1 cellular context compared by ENCODE assay signal in genomic region chr20:48723308-48724264, GRCh38.
TF ChIP-seq lines count a peak whose summit lies in the region.

No MANE protein-coding gene starts in this region.

TF ChIP-seq in HepG2, 621 proteins besides CTCF, POLR2A, EP300 and RAD21 (continued from another document):
- TF ChIP-seq ZNF883 (CRISPR knock-in tag; IDR thresholded peaks at IDR 0.05; ENCODE audit: not compliant biosample characterization) (no peak), ZBTB21 (CRISPR knock-in tag; IDR thresholded peaks at IDR 0.05) (no peak; the same call in 1 of the 2 replicates), ZNF446 (CRISPR knock-in tag; IDR thresholded peaks at IDR 0.05) (no peak), SUZ12 (IDR thresholded peaks at IDR 0.05; ENCODE audit: low read depth, low read length) (no peak), SOX5 (CRISPR knock-in tag; IDR thresholded peaks at IDR 0.05; ENCODE audit: borderline replicate concordance) (0 out of 2 replicates have a peak, but pooled peaks have one; percentile 15), LCORL (IDR thresholded peaks at IDR 0.05) (peak; percentile 12; the same call in 1 of the 2 replicates), LCORL (CRISPR knock-in tag; IDR thresholded peaks at IDR 0.05) (peak; percentile 75), ESRRA (CRISPR knock-in tag; IDR thresholded peaks at IDR 0.05; ENCODE audit: low read depth) (peak; percentile 38; the same call in 1 of the 2 replicates), ZNF407 (CRISPR knock-in tag; IDR thresholded peaks at IDR 0.05; ENCODE audit: not compliant biosample characterization) (no peak), ZMYM3 (CRISPR knock-in tag; IDR thresholded peaks at IDR 0.05) (peak; percentile 73), MYC (CRISPR knock-in tag; IDR thresholded peaks at IDR 0.05; ENCODE audit: borderline replicate concordance) (peak; percentile 53; the same call in 1 of the 2 replicates), MAZ (IDR thresholded peaks at IDR 0.05; ENCODE audit: borderline replicate concordance, low read depth, low read length) (no peak), MAZ (CRISPR knock-in tag; IDR thresholded peaks at IDR 0.05; ENCODE audit: low read depth) (no peak), TCF7L2 (IDR thresholded peaks at IDR 0.05; ENCODE audit: low read depth, low read length) (no peak), HOXA7 (CRISPR knock-in tag; IDR thresholded peaks at IDR 0.05) (no peak), KAT7 (CRISPR knock-in tag; IDR thresholded peaks at IDR 0.05; ENCODE audit: borderline replicate concordance) (no peak), CHD4 (IDR thresholded peaks at IDR 0.05; ENCODE audit: borderline replicate concordance, low read length) (no peak), SMYD3 (CRISPR knock-in tag; IDR thresholded peaks at IDR 0.05) (no peak), ZNF296 (CRISPR knock-in tag; conservative IDR thresholded peaks at IDR 0.05) (no peak), ZFX (CRISPR knock-in tag; IDR thresholded peaks at IDR 0.05; ENCODE audit: low read depth) (peak; percentile 97), ZNF136 (CRISPR knock-in tag; IDR thresholded peaks at IDR 0.05; ENCODE audit: low read depth) (0 out of 2 replicates have a peak, but pooled peaks have one; percentile 59), ZNF816 (CRISPR knock-in tag; IDR thresholded peaks at IDR 0.05; ENCODE audit: borderline replicate concordance) (no peak), ZNF772 (CRISPR knock-in tag; IDR thresholded peaks at IDR 0.05) (no peak), SPEN (CRISPR knock-in tag; IDR thresholded peaks at IDR 0.05; ENCODE audit: low read depth) (no peak; the same call in 1 of the 2 replicates), SSRP1 (CRISPR knock-in tag; IDR thresholded peaks at IDR 0.05) (no peak), HHEX (CRISPR knock-in tag; IDR thresholded peaks at IDR 0.05) (no peak), ZNF333 (CRISPR knock-in tag; IDR thresholded peaks at IDR 0.05; ENCODE audit: borderline replicate concordance) (peak; percentile 36; the same call in 1 of the 2 replicates), CREB3 (CRISPR knock-in tag; IDR thresholded peaks at IDR 0.05) (no peak), ZBTB39 (CRISPR knock-in tag; IDR thresholded peaks at IDR 0.05) (peak; percentile 71; the same call in 1 of the 2 replicates), ZNF30 (CRISPR knock-in tag; IDR thresholded peaks at IDR 0.05) (peak; percentile 59; the same call in 1 of the 2 replicates), PAX8 (CRISPR knock-in tag; IDR thresholded peaks at IDR 0.05; ENCODE audit: borderline replicate concordance) (peak; percentile 32; the same call in 1 of the 2 replicates)
- TF ChIP-seq, protein P1, sequence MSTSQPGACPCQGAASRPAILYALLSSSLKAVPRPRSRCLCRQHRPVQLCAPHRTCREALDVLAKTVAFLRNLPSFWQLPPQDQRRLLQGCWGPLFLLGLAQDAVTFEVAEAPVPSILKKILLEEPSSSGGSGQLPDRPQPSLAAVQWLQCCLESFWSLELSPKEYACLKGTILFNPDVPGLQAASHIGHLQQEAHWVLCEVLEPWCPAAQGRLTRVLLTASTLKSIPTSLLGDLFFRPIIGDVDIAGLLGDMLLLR (CRISPR knock-in tag; IDR thresholded peaks at IDR 0.05) = no peak
- TF ChIP-seq, protein P2, sequence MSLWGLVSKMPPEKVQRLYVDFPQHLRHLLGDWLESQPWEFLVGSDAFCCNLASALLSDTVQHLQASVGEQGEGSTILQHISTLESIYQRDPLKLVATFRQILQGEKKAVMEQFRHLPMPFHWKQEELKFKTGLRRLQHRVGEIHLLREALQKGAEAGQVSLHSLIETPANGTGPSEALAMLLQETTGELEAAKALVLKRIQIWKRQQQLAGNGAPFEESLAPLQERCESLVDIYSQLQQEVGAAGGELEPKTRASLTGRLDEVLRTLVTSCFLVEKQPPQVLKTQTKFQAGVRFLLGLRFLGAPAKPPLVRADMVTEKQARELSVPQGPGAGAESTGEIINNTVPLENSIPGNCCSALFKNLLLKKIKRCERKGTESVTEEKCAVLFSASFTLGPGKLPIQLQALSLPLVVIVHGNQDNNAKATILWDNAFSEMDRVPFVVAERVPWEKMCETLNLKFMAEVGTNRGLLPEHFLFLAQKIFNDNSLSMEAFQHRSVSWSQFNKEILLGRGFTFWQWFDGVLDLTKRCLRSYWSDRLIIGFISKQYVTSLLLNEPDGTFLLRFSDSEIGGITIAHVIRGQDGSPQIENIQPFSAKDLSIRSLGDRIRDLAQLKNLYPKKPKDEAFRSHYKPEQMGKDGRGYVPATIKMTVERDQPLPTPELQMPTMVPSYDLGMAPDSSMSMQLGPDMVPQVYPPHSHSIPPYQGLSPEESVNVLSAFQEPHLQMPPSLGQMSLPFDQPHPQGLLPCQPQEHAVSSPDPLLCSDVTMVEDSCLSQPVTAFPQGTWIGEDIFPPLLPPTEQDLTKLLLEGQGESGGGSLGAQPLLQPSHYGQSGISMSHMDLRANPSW (CRISPR knock-in tag; IDR thresholded peaks at IDR 0.05; ENCODE audit: borderline replicate concordance) = no peak
- TF ChIP-seq, protein P3, sequence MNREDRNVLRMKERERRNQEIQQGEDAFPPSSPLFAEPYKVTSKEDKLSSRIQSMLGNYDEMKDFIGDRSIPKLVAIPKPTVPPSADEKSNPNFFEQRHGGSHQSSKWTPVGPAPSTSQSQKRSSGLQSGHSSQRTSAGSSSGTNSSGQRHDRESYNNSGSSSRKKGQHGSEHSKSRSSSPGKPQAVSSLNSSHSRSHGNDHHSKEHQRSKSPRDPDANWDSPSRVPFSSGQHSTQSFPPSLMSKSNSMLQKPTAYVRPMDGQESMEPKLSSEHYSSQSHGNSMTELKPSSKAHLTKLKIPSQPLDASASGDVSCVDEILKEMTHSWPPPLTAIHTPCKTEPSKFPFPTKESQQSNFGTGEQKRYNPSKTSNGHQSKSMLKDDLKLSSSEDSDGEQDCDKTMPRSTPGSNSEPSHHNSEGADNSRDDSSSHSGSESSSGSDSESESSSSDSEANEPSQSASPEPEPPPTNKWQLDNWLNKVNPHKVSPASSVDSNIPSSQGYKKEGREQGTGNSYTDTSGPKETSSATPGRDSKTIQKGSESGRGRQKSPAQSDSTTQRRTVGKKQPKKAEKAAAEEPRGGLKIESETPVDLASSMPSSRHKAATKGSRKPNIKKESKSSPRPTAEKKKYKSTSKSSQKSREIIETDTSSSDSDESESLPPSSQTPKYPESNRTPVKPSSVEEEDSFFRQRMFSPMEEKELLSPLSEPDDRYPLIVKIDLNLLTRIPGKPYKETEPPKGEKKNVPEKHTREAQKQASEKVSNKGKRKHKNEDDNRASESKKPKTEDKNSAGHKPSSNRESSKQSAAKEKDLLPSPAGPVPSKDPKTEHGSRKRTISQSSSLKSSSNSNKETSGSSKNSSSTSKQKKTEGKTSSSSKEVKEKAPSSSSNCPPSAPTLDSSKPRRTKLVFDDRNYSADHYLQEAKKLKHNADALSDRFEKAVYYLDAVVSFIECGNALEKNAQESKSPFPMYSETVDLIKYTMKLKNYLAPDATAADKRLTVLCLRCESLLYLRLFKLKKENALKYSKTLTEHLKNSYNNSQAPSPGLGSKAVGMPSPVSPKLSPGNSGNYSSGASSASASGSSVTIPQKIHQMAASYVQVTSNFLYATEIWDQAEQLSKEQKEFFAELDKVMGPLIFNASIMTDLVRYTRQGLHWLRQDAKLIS (CRISPR knock-in tag; IDR thresholded peaks at IDR 0.05) = no peak
- TF ChIP-seq, protein P4, sequence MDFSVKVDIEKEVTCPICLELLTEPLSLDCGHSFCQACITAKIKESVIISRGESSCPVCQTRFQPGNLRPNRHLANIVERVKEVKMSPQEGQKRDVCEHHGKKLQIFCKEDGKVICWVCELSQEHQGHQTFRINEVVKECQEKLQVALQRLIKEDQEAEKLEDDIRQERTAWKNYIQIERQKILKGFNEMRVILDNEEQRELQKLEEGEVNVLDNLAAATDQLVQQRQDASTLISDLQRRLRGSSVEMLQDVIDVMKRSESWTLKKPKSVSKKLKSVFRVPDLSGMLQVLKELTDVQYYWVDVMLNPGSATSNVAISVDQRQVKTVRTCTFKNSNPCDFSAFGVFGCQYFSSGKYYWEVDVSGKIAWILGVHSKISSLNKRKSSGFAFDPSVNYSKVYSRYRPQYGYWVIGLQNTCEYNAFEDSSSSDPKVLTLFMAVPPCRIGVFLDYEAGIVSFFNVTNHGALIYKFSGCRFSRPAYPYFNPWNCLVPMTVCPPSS (IDR thresholded peaks at IDR 0.05) = no peak
- TF ChIP-seq, protein P5, sequence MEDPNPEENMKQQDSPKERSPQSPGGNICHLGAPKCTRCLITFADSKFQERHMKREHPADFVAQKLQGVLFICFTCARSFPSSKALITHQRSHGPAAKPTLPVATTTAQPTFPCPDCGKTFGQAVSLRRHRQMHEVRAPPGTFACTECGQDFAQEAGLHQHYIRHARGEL (CRISPR knock-in tag; IDR thresholded peaks at IDR 0.05) = no peak
